Comparison of ENCODE assay signal across 2 cellular contexts in genomic region chr20:4217349-4217761, GRCh38.
TF ChIP-seq lines count a peak whose summit lies in the region.

No MANE protein-coding gene starts in this region.

TF ChIP-seq in HepG2, 621 proteins besides CTCF, POLR2A, EP300 and RAD21 (continued from another document):
- TF ChIP-seq TEAD3 (CRISPR knock-in tag; optimal IDR thresholded peaks at IDR 0.05; ENCODE audit: borderline replicate concordance) = peak; percentile 72

TF ChIP-seq in WTC11, 78 proteins besides CTCF, POLR2A, EP300 and RAD21 (continued from another document):
- TF ChIP-seq ZBTB43 (CRISPR knock-in tag; IDR thresholded peaks at IDR 0.05) (no peak), ARID4B (CRISPR knock-in tag; IDR thresholded peaks at IDR 0.05; ENCODE audit: borderline replicate concordance) (no peak), ESRRA (CRISPR knock-in tag; IDR thresholded peaks at IDR 0.05; ENCODE audit: borderline replicate concordance) (no peak), FOXP1 (CRISPR knock-in tag; IDR thresholded peaks at IDR 0.05; ENCODE audit: borderline replicate concordance) (no peak), ZNF121 (CRISPR knock-in tag; IDR thresholded peaks at IDR 0.05) (no peak), MAX (CRISPR knock-in tag; IDR thresholded peaks at IDR 0.05) (no peak), PREB (CRISPR knock-in tag; IDR thresholded peaks at IDR 0.05; ENCODE audit: borderline replicate concordance) (no peak), ZNF532 (CRISPR knock-in tag; IDR thresholded peaks at IDR 0.05; ENCODE audit: borderline replicate concordance) (no peak)
TF ChIP-seq in WTC11: peak in this region for 0.
